1 cellular context compared by ENCODE assay signal in genomic region chr12:71477609-71478008, GRCh38.
TF ChIP-seq lines count a peak whose summit lies in the region.

No MANE protein-coding gene starts in this region.

TF ChIP-seq in HCT116, 20 proteins besides CTCF, POLR2A, EP300 and RAD21 (continued from another document):
- TF ChIP-seq REST (IDR thresholded peaks at IDR 0.05; ENCODE audit: low read depth) (no peak), POLR2AphosphoS5 (IDR thresholded peaks at IDR 0.05; ENCODE audit: low read depth, low read length) (no peak), YY1 (IDR thresholded peaks at IDR 0.05; ENCODE audit: extremely low read depth, insufficient replicate concordance, low read depth, low read length) (no peak), EZH2phosphoT487 (IDR thresholded peaks at IDR 0.05; ENCODE audit: borderline replicate concordance) (no peak), ZFX (IDR thresholded peaks at IDR 0.05) (no peak), JUND (IDR thresholded peaks at IDR 0.05) (no peak)
- TF ChIP-seq, protein P1, sequence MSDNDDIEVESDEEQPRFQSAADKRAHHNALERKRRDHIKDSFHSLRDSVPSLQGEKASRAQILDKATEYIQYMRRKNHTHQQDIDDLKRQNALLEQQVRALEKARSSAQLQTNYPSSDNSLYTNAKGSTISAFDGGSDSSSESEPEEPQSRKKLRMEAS (IDR thresholded peaks at IDR 0.05), result no peak
